Comparison of ENCODE assay signal across 8 cellular contexts in the genomic region with DNA sequence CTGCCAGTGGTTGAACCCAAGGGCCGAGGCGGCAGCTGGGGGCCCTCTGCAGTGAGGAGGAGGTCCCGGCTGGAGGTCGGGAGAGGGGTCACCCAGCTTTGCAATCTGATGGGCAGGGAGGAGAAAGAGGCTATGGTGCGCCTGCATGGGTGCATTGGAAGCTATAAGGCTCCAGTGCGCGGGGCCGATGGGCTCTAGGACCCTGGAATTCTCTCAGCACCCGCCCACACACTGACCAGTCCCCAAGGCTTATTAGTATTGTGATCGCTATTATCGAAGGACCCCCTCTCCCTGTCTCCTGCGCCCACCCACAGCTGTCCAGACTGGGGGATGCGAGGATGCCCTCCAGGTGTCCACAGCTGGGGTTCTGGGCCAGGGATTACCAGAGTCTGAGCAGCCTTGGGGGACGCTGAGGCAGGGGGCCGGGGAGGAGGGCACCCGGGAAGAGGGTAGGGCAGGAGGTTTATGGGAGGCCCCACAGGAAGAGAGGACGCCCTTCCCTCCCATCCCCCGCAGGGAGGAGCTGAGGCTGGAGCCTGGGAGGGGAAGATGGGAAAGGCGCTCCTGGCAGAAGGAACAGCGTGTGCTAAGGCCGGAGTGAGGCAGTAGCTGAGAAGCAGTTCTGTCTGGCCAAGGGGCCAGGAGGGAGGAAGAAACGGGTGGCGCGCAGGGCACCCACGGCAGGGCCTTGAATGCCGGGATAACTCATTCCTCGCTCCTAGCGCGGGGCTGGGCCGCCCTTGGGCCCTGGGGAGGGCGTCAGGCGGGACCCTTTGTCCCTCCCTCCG. TPM values are rescaled to one million over a fixed set of nuclear protein-coding genes. Genes with fewer than 3 reads are reported as not detected.
DNase-seq lines count a peak whose midpoint lies in the region; ATAC-seq and TF ChIP-seq lines count a peak whose summit lies in the region.

No MANE protein-coding gene starts in this region.

- H3K27ac ChIP-seq in right cardiac atrium (ENCODE audit: low read length) (peak overlapping the region; percentile 5), sigmoid colon (peak overlapping the region; percentile 86 to 91 (median 88))

- no peak overlapping the region for H3K4me3 ChIP-seq in adipocyte (ENCODE audit: low read length)
- peak overlapping the region; percentile 48 for H3K4me3 ChIP-seq in right cardiac atrium (ENCODE audit: low read length)
- peak overlapping the region; percentile 16 to 58 (median 51) for H3K4me3 ChIP-seq in sigmoid colon

- H3K4me1 ChIP-seq in adipocyte (ENCODE audit: control insufficient read depth, insufficient read depth, low read length), result peaks cover 5% of the 10 kb centered on the region
- H3K4me1 ChIP-seq in right cardiac atrium (ENCODE audit: control insufficient read depth, insufficient read depth, low read length), result peaks cover 2% of the 10 kb centered on the region
- H3K4me1 ChIP-seq in sigmoid colon, result peaks cover 0 to 23% (median 22%) of the 10 kb centered on the region in 4 donors

- TF ChIP-seq CTCF in sigmoid colon (IDR thresholded peaks at IDR 0.05), result no peak

- no peaks in the 10 kb centered on the region for H3K36me3 ChIP-seq in adipocyte (ENCODE audit: control insufficient read depth, insufficient read depth, low read length, severe bottlenecking)
- H3K36me3 ChIP-seq in sigmoid colon, result no peaks in the 10 kb centered on the region

- TF ChIP-seq EP300 in sigmoid colon (IDR thresholded peaks at IDR 0.05), result no peak

- no peaks in the 10 kb centered on the region for H3K9me3 ChIP-seq in adipocyte (ENCODE audit: control insufficient read depth, low read length)
- no peaks in the 10 kb centered on the region for H3K9me3 ChIP-seq in right cardiac atrium (ENCODE audit: control insufficient read depth, low read length)
- H3K9me3 ChIP-seq in sigmoid colon, result no peaks in the 10 kb centered on the region

- ATAC-seq in right cardiac atrium (peak; percentile 88 to 90), GM18873 (IDR thresholded peaks at IDR 0.05; ENCODE audit: low FRiP score, unreplicated experiment) (no peak), HG03159 (IDR thresholded peaks at IDR 0.05; ENCODE audit: unreplicated experiment) (no peak), HG03378 (IDR thresholded peaks at IDR 0.05; ENCODE audit: unreplicated experiment) (no peak)

- intact Hi-C loops in right cardiac atrium (cut with DNase I), result no loop called here
- intact Hi-C loops in sigmoid colon (cut with DNase I), result no loop called here

- H3K9ac ChIP-seq in adipocyte (ENCODE audit: low read length), result peak overlapping the region; percentile 70

- H3K27me3 ChIP-seq in adipocyte (replicated peaks; ENCODE audit: control insufficient read depth, insufficient read depth, low read length), result no peaks in the 10 kb centered on the region
- no peaks in the 10 kb centered on the region for H3K27me3 ChIP-seq in right cardiac atrium (ENCODE audit: control insufficient read depth, insufficient read depth)
- H3K27me3 ChIP-seq in sigmoid colon, result no peaks in the 10 kb centered on the region

- TF ChIP-seq POLR2A in sigmoid colon (IDR thresholded peaks at IDR 0.05), result peak in 1 of 2 donors; percentile 39

- DNase-seq in GM03348 (ENCODE audit: low spot score) (peak; percentile 72), adipocyte (ENCODE audit: low read depth) (peak; percentile 73), right cardiac atrium (peak; percentile 80 to 91 (median 87)), sigmoid colon (peak; percentile 92), MV-4-11 (lab: John Stamatoyannopoulos, UW) (no peak)

- 18% methylated on average over 33 of the region's 33 CpGs for WGBS in right cardiac atrium
- WGBS in sigmoid colon, 2 donors, result 29 to 45% methylated on average over 33 of the region's 33 CpGs

RNA-seq across cellular contexts. Expression of a gene that starts 24.2 kb away (rescaled TPM):
- under 1 TPM in 1 of 4 donors, not detected in 3; 0.20 TPM for total RNA-seq in right cardiac atrium
- polyA plus RNA-seq in right cardiac atrium, result not detected
- 1 to 10 TPM in 1 of 4 donors, under 1 TPM in 1, not detected in 2; 0.82 to 1.2 TPM for total RNA-seq in sigmoid colon
- polyA plus RNA-seq in sigmoid colon, result under 1 TPM in 1 of 3 donors, not detected in 2; 0.03 TPM

RNA-seq across cellular contexts. Expression of a gene that starts 29.2 kb away (rescaled TPM):
- total RNA-seq in right cardiac atrium (10 to 100 TPM; 45.0 to 55.2 (median 48.6) TPM), sigmoid colon (10 to 100 TPM in 3 of 4 donors, 1 to 10 TPM in 1; 5.8 to 22.5 (median 16.9) TPM)
- polyA plus RNA-seq in right cardiac atrium (78.1 TPM), sigmoid colon (10 to 100 TPM; 25.8 to 49.3 (median 27.5) TPM)

RNA-seq across cellular contexts. Expression of a gene that starts 45.2 kb away (rescaled TPM):
- total RNA-seq in right cardiac atrium, result 10 to 100 TPM in 3 of 4 donors, 1 to 10 TPM in 1; 9.1 to 10.7 (median 10.2) TPM
- polyA plus RNA-seq in right cardiac atrium, result 9.8 TPM
- total RNA-seq in sigmoid colon, result 10 to 100 TPM in 2 of 4 donors, 1 to 10 TPM in 2; 8.9 to 10.3 (median 9.8) TPM
- polyA plus RNA-seq in sigmoid colon, result 10 to 100 TPM in 1 of 3 donors, 1 to 10 TPM in 2; 8.4 to 20.8 (median 9.7) TPM

Comparison
In these comparisons a context has a peak if more than half of its experiments do, and no peak if none do; other contexts are left out.
1. ATAC-seq: peak in right cardiac atrium (2 of 2); none in GM18873 (single experiment), HG03159 (single experiment) and HG03378 (single experiment).